9 cellular contexts compared by ENCODE assay signal in genomic region chrX:48890296-48890925, GRCh38. TPM values are rescaled to one million over a fixed set of nuclear protein-coding genes. Genes with fewer than 3 reads are reported as not detected.
DNase-seq lines count a peak whose midpoint lies in the region; ATAC-seq and TF ChIP-seq lines count a peak whose summit lies in the region.
"Had no signal": no experiment of that assay in that cellular context is flagged by ENCODE, and none has a peak within 500 bp of the region (broad histone marks: within the 10 kb centered on the region; RNA-seq: fewer than 3 reads in every experiment).

No MANE protein-coding gene starts in this region.

- peaks cover 3% of the 10 kb centered on the region for H3K27me3 Mint-ChIP-seq in T-helper 2 cell treated with Interferon-gamma antibody and Interleukin-4, amounts not matched to agents 5 μg/mL and 100 μg/mL, for 36 hours (ENCODE audit: low read depth)
- H3K27me3 Mint-ChIP-seq in activated CD4-positive, alpha-beta memory T cell treated with anti-CD3 and anti-CD28 coated beads, Interleukin-2, amount 10 ng/mL, durations not matched to agents 7 days and 5 days = no peaks in the 10 kb centered on the region

- no peak for DNase-seq in T-helper 2 cell treated with Interferon-gamma antibody and Interleukin-4, amounts not matched to agents 5 μg/mL and 100 μg/mL, for 36 hours (ENCODE audit: low spot score)
- DNase-seq in T-helper 2 cell = no peak
- DNase-seq in activated CD4-positive, alpha-beta memory T cell treated with anti-CD3 and anti-CD28 coated beads, Interleukin-2, amount 10 ng/mL, durations not matched to agents 7 days and 5 days = no peak
- peak in 1 of 2 donors; percentile 62 for DNase-seq in suprapubic skin (ENCODE audit: low spot score in 2 of 2)
- no peak for DNase-seq in SHP77 (lab: John Stamatoyannopoulos, UW)
- DNase-seq in ureter (ENCODE audit: low spot score) = no peak
- DNase-seq: DND-41 had no signal

- POLR2A ChIA-PET in activated CD4-positive, alpha-beta memory T cell treated with anti-CD3 and anti-CD28 coated beads, Interleukin-2, amount 10 ng/mL, durations not matched to agents 7 days and 5 days (lab: Charles Lee) = interaction anchor here (1.2 to 2.2 kb wide), 2 partner anchors 21 to 207 kb away, joined by 4 to 8 read pairs; partner anchors contain the start of genes SLC35A2 and WAS

- peak overlapping the region; percentile 85 for H3K27ac Mint-ChIP-seq in T-helper 2 cell treated with Interferon-gamma antibody and Interleukin-4, amounts not matched to agents 5 μg/mL and 100 μg/mL, for 36 hours
- peak overlapping the region; percentile 70 for H3K27ac Mint-ChIP-seq in activated CD4-positive, alpha-beta memory T cell treated with anti-CD3 and anti-CD28 coated beads, Interleukin-2, amount 10 ng/mL, durations not matched to agents 7 days and 5 days

- H3K9me3 Mint-ChIP-seq in T-helper 2 cell treated with Interferon-gamma antibody and Interleukin-4, amounts not matched to agents 5 μg/mL and 100 μg/mL, for 36 hours = no peaks in the 10 kb centered on the region
- H3K9me3 Mint-ChIP-seq in activated CD4-positive, alpha-beta memory T cell treated with anti-CD3 and anti-CD28 coated beads, Interleukin-2, amount 10 ng/mL, durations not matched to agents 7 days and 5 days = no peaks in the 10 kb centered on the region

- H3K4me3 ChIP-seq in iPS-18c (ENCODE audit: insufficient read depth, low read depth, low read length) = peak overlapping the region; percentile 52; the same call in 1 of the 2 replicates
- peak overlapping the region; percentile 69 for H3K4me3 ChIP-seq in suprapubic skin

- peaks cover 9% of the 10 kb centered on the region for H3K36me3 ChIP-seq in suprapubic skin

- H3K9me3 ChIP-seq in iPS-18c (ENCODE audit: control insufficient read depth, insufficient read depth, low read length) = peaks cover 5% of the 10 kb centered on the region
- no peaks in the 10 kb centered on the region for H3K9me3 ChIP-seq in suprapubic skin

- CTCF ChIA-PET in activated CD4-positive, alpha-beta memory T cell treated with anti-CD3 and anti-CD28 coated beads, Interleukin-2, amount 10 ng/mL, durations not matched to agents 7 days and 5 days (lab: Charles Lee) = interaction anchor here (1.1 to 1.9 kb wide), 2 partner anchors 242 to 300 kb away, joined by 3 to 9 read pairs; no protein-coding TSS in a partner anchor

- no peak for TF ChIP-seq EP300 in suprapubic skin (IDR thresholded peaks at IDR 0.05)

- ATAC-seq in GM21447 (IDR thresholded peaks at IDR 0.05; ENCODE audit: unreplicated experiment) = no peak

- H3K4me1 ChIP-seq in suprapubic skin = peaks cover 5% of the 10 kb centered on the region

- no peaks in the 10 kb centered on the region for H3K27me3 ChIP-seq in suprapubic skin

- TF ChIP-seq POLR2A in suprapubic skin (IDR thresholded peaks at IDR 0.05) = no peak

- peaks cover 14% of the 10 kb centered on the region for H3K4me1 Mint-ChIP-seq in T-helper 2 cell treated with Interferon-gamma antibody and Interleukin-4, amounts not matched to agents 5 μg/mL and 100 μg/mL, for 36 hours (ENCODE audit: low read depth)
- peaks cover 22% of the 10 kb centered on the region for H3K4me1 Mint-ChIP-seq in activated CD4-positive, alpha-beta memory T cell treated with anti-CD3 and anti-CD28 coated beads, Interleukin-2, amount 10 ng/mL, durations not matched to agents 7 days and 5 days

- WGBS in suprapubic skin = 44% methylated on average over 15 of the region's 15 CpGs

- H3K4me3 Mint-ChIP-seq in T-helper 2 cell treated with Interferon-gamma antibody and Interleukin-4, amounts not matched to agents 5 μg/mL and 100 μg/mL, for 36 hours = peak overlapping the region; percentile 96
- peak overlapping the region; percentile 84 for H3K4me3 Mint-ChIP-seq in activated CD4-positive, alpha-beta memory T cell treated with anti-CD3 and anti-CD28 coated beads, Interleukin-2, amount 10 ng/mL, durations not matched to agents 7 days and 5 days

- TF ChIP-seq CTCF in suprapubic skin (IDR thresholded peaks at IDR 0.05) = no peak

- peak overlapping the region; percentile 81 for H3K27ac ChIP-seq in suprapubic skin

- peaks cover 6% of the 10 kb centered on the region for H3K36me3 Mint-ChIP-seq in T-helper 2 cell treated with Interferon-gamma antibody and Interleukin-4, amounts not matched to agents 5 μg/mL and 100 μg/mL, for 36 hours (ENCODE audit: low read depth)
- H3K36me3 Mint-ChIP-seq in activated CD4-positive, alpha-beta memory T cell treated with anti-CD3 and anti-CD28 coated beads, Interleukin-2, amount 10 ng/mL, durations not matched to agents 7 days and 5 days (ENCODE audit: low read depth) = peaks cover 9% of the 10 kb centered on the region

RNA-seq across cellular contexts. Expression of gene TIMM17B, which starts 7.2 kb away (rescaled TPM):
- 10 to 100 TPM; 55.2 to 60.6 TPM for total RNA-seq in activated CD4-positive, alpha-beta memory T cell treated with anti-CD3 and anti-CD28 coated beads, Interleukin-2, amount 10 ng/mL, durations not matched to agents 7 days and 5 days
- 10 to 100 TPM; 40.8 to 60.5 (median 43.4) TPM for total RNA-seq in suprapubic skin
- 50.6 TPM for total RNA-seq in ureter

RNA-seq across cellular contexts. Expression of gene PQBP1, which starts 7.3 kb away (rescaled TPM):
- total RNA-seq in activated CD4-positive, alpha-beta memory T cell treated with anti-CD3 and anti-CD28 coated beads, Interleukin-2, amount 10 ng/mL, durations not matched to agents 7 days and 5 days = 10 to 100 TPM; 78.5 to 79.6 TPM
- total RNA-seq in suprapubic skin (10 to 100 TPM; 51.8 to 88.3 (median 71.9) TPM), ureter (65.1 TPM)

RNA-seq across cellular contexts. Expression of gene SLC35A2, which starts 21.0 kb away (rescaled TPM):
- 10 to 100 TPM; 17.9 to 18.3 TPM for total RNA-seq in activated CD4-positive, alpha-beta memory T cell treated with anti-CD3 and anti-CD28 coated beads, Interleukin-2, amount 10 ng/mL, durations not matched to agents 7 days and 5 days
- total RNA-seq in suprapubic skin = 10 to 100 TPM; 17.1 to 32.3 (median 24.3) TPM
- 38.4 TPM for total RNA-seq in ureter

RNA-seq across cellular contexts. Expression of gene PIM2, which starts 28.4 kb away (rescaled TPM):
- 100 to 1,000 TPM; 354 to 359 TPM for total RNA-seq in activated CD4-positive, alpha-beta memory T cell treated with anti-CD3 and anti-CD28 coated beads, Interleukin-2, amount 10 ng/mL, durations not matched to agents 7 days and 5 days
- total RNA-seq in suprapubic skin (10 to 100 TPM in 1 of 4 donors, 1 to 10 TPM in 3; 6.2 to 18.2 (median 8.7) TPM), ureter (13.6 TPM)

RNA-seq across cellular contexts. Expression of gene PCSK1N, which starts 55.0 kb away (rescaled TPM):
- total RNA-seq in activated CD4-positive, alpha-beta memory T cell treated with anti-CD3 and anti-CD28 coated beads, Interleukin-2, amount 10 ng/mL, durations not matched to agents 7 days and 5 days = 1 to 10 TPM; 1.4 to 1.6 TPM
- total RNA-seq in suprapubic skin (1 to 10 TPM; 1.5 to 9.0 (median 2.4) TPM), ureter (4.5 TPM)
